ENCODE assay signal across 21 cellular contexts in genomic region chr5:179168636-179169035, GRCh38.
"Had no signal": no experiment of that assay in that cellular context is flagged by ENCODE, and none has a peak within 500 bp of the region (broad histone marks: within the 10 kb centered on the region; RNA-seq: fewer than 3 reads in every experiment).

No MANE protein-coding gene starts in this region.

- H3K27ac Mint-ChIP-seq: activated CD4-positive, alpha-beta memory T cell treated with anti-CD3 and anti-CD28 coated beads for 36 hours; activated naive CD4-positive, alpha-beta T cell treated with anti-CD3 and anti-CD28 coated beads, Interleukin-2, amount 50 U/mL, for 24 hours; endodermal cell had no signal

- H3K27me3 ChIP-seq: adrenal gland, colonic mucosa, thyroid gland had no signal

- H3K9me3 Mint-ChIP-seq: activated naive CD4-positive, alpha-beta T cell treated with anti-CD3 and anti-CD28 coated beads, Interleukin-2, amount 50 U/mL, for 24 hours; central memory CD8-positive, alpha-beta T cell had no signal

- H3K36me3 Mint-ChIP-seq: activated CD4-positive, alpha-beta memory T cell treated with anti-CD3 and anti-CD28 coated beads for 36 hours; activated naive CD4-positive, alpha-beta T cell treated with anti-CD3 and anti-CD28 coated beads, Interleukin-2, amount 50 U/mL, for 24 hours had no signal

- H3K27ac ChIP-seq: adrenal gland, colonic mucosa, esophagus squamous epithelium, heart right ventricle, thyroid gland had no signal

- H3K9me3 ChIP-seq: adrenal gland, colonic mucosa, esophagus squamous epithelium, heart right ventricle, thyroid gland had no signal

- FAIRE-seq: astrocyte, keratinocyte had no signal

- DNase-seq: activated CD4-positive, alpha-beta memory T cell treated with anti-CD3 and anti-CD28 coated beads for 36 hours; activated CD4-positive, alpha-beta T cell treated with anti-CD3 and anti-CD28 coated beads for 48 hours; activated T-cell treated with anti-CD3 and anti-CD28 coated beads, Interleukin-2, amount 50 U/mL, for 48 hours; adrenal gland; colonic mucosa; endodermal cell; esophagus squamous epithelium; heart right ventricle; mammary epithelial cell; nucleus accumbens; stimulated activated CD4-positive, alpha-beta T cell treated with anti-CD3 and anti-CD28 coated beads, Interleukin-12 subunit alpha, Interleukin-12 subunit beta, amount 100 ng/mL, for 4 hours; stimulated activated CD4-positive, alpha-beta T cell treated with anti-CD3 and anti-CD28 coated beads, Interleukin-4, amount 100 ng/mL, for 4 hours; stimulated activated naive CD8-positive, alpha-beta T cell treated with anti-CD3 and anti-CD28 coated beads, Interleukin-15, Interleukin-2, amounts not matched to agents 100 U/mL and 50 U/mL, for 24 hours; substantia nigra; thyroid gland had no signal

- ATAC-seq: heart right ventricle; left lobe of liver; SK-N-SH treated with all-trans-retinoic acid at 6 μM for 48 hours; stimulated activated naive CD8-positive, alpha-beta T cell treated with anti-CD3 and anti-CD28 coated beads, Interleukin-15, Interleukin-2, amounts not matched to agents 100 U/mL and 50 U/mL, for 24 hours had no signal

- H3K4me1 ChIP-seq: colonic mucosa had no signal

- H3K36me3 ChIP-seq: adrenal gland, colonic mucosa, esophagus squamous epithelium, heart right ventricle, thyroid gland had no signal

- H3K4me3 Mint-ChIP-seq: activated CD4-positive, alpha-beta memory T cell treated with anti-CD3 and anti-CD28 coated beads for 36 hours; activated naive CD4-positive, alpha-beta T cell treated with anti-CD3 and anti-CD28 coated beads, Interleukin-2, amount 50 U/mL, for 24 hours; central memory CD8-positive, alpha-beta T cell; endodermal cell had no signal

- H3K4me1 Mint-ChIP-seq: central memory CD8-positive, alpha-beta T cell; endodermal cell had no signal

- H3K4me3 ChIP-seq: adrenal gland, colonic mucosa, esophagus squamous epithelium, heart right ventricle, thyroid gland had no signal
